1 cellular context compared by ENCODE assay signal in the genomic region with DNA sequence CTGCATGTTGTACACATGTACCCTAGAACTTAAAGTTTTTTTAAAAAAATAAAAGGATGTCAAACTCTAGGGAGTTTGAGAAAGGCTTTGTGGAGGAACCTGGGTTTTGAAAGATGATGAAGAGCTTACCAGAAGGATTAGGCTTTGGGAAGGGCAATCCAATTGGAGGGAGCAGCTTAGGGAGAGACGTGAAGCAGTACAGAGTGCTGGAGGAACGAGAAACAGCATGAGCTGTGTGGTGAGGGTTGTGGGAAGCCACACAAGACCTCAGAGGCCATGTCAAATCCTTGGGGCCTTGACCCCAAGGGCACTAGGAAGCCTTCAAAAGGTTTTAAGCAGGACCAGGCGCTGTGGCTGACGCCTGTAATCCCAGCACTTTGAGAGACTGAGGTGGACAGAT.
TF ChIP-seq lines count a peak whose summit lies in the region.

No MANE protein-coding gene starts in this region.

TF ChIP-seq in IMR-90, 13 proteins besides CTCF, POLR2A, EP300 and RAD21:
- TF ChIP-seq, protein P1, sequence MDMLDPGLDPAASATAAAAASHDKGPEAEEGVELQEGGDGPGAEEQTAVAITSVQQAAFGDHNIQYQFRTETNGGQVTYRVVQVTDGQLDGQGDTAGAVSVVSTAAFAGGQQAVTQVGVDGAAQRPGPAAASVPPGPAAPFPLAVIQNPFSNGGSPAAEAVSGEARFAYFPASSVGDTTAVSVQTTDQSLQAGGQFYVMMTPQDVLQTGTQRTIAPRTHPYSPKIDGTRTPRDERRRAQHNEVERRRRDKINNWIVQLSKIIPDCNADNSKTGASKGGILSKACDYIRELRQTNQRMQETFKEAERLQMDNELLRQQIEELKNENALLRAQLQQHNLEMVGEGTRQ (IDR thresholded peaks at IDR 0.05; ENCODE audit: low read depth, low read length): no peak
- no peak for TF ChIP-seq MAZ (IDR thresholded peaks at IDR 0.05; ENCODE audit: borderline replicate concordance, low read depth, low read length)
- no peak for TF ChIP-seq NFE2L2 (IDR thresholded peaks at IDR 0.05; ENCODE audit: low read depth, low read length)
- TF ChIP-seq, protein P2, sequence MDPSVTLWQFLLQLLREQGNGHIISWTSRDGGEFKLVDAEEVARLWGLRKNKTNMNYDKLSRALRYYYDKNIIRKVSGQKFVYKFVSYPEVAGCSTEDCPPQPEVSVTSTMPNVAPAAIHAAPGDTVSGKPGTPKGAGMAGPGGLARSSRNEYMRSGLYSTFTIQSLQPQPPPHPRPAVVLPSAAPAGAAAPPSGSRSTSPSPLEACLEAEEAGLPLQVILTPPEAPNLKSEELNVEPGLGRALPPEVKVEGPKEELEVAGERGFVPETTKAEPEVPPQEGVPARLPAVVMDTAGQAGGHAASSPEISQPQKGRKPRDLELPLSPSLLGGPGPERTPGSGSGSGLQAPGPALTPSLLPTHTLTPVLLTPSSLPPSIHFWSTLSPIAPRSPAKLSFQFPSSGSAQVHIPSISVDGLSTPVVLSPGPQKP (IDR thresholded peaks at IDR 0.05; ENCODE audit: borderline replicate concordance, low read depth, low read length): no peak
- no peak for TF ChIP-seq CHD1 (IDR thresholded peaks at IDR 0.05; ENCODE audit: low read depth, low read length)
- no peak for TF ChIP-seq RFX5 (IDR thresholded peaks at IDR 0.05; ENCODE audit: low read depth, low read length)
